ENCODE assay signal across 19 cellular contexts in the genomic region with DNA sequence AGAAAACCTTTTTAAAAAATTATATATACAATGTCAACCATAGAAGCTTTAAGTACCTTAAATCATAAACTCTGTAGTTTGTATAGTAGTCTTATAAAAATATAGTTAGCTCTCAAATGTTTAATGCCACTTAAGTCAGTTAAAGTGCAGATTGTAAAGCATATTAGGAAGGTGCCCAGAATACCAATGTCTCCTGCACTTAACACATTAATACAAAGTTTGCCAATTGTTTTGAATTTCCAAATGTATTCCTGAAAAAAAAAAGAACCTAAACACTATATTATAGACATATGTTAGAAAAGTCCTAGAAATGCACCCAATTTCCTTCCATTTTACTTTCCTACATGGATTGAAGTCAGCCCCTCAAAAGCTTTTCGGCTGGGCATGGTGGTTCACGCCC. TPM values are rescaled to one million over a fixed set of nuclear protein-coding genes. Genes with fewer than 3 reads are reported as not detected.
DNase-seq lines count a peak whose midpoint lies in the region; ATAC-seq, FAIRE-seq and TF ChIP-seq lines count a peak whose summit lies in the region.
"Had no signal": no experiment of that assay in that cellular context is flagged by ENCODE, and none has a peak within 500 bp of the region (broad histone marks: within the 10 kb centered on the region; RNA-seq: fewer than 3 reads in every experiment).

No MANE protein-coding gene starts in this region.

- H3K4me3 Mint-ChIP-seq in stimulated activated effector memory CD8-positive, alpha-beta T cell treated with anti-CD3 and anti-CD28 coated beads, Interleukin-12 subunit alpha, Interleukin-12 subunit beta, amount 100 ng/mL, for 72 hours: no peak overlapping the region
- H3K4me3 Mint-ChIP-seq in CD8-positive, alpha-beta memory T cell: no peak overlapping the region
- H3K4me3 Mint-ChIP-seq: CD4-positive, alpha-beta T cell had no signal

- POLR2A ChIA-PET in CD8-positive, alpha-beta memory T cell (lab: Charles Lee): no interaction called here

- TF ChIP-seq CTCF in bronchial epithelial cell (IDR thresholded peaks at IDR 0.05; ENCODE audit: insufficient read depth, low read length, severe bottlenecking): no peak

- CTCF ChIA-PET in CD8-positive, alpha-beta memory T cell (lab: Charles Lee): no interaction called here

- FAIRE-seq in A204.1 (lab: Jason Lieb, UNC): peak; percentile 55
- no peak for FAIRE-seq in bronchial epithelial cell (lab: Jason Lieb, UNC)
- FAIRE-seq: GM12878 had no signal

- no peaks in the 10 kb centered on the region for H3K9me3 Mint-ChIP-seq in stimulated activated effector memory CD8-positive, alpha-beta T cell treated with anti-CD3 and anti-CD28 coated beads, Interleukin-12 subunit alpha, Interleukin-12 subunit beta, amount 100 ng/mL, for 72 hours
- no peaks in the 10 kb centered on the region for H3K9me3 Mint-ChIP-seq in CD8-positive, alpha-beta memory T cell
- H3K9me3 Mint-ChIP-seq: CD4-positive, alpha-beta T cell had no signal

- H3K27me3 Mint-ChIP-seq in CD8-positive, alpha-beta memory T cell: peaks cover 2 to 5% of the 10 kb centered on the region in 2 donors

- H3K36me3 ChIP-seq in bronchial epithelial cell (ENCODE audit: control insufficient read depth, insufficient read depth, low read length): peaks cover 3% of the 10 kb centered on the region
- H3K36me3 ChIP-seq in CD8-positive, alpha-beta memory T cell (ENCODE audit: insufficient read depth, low read length): no peaks in the 10 kb centered on the region
- H3K36me3 ChIP-seq: BE2C had no signal

- peak overlapping the region; percentile 65 for H3K27ac ChIP-seq in epithelial cell of prostate
- no peak overlapping the region for H3K27ac ChIP-seq in CD8-positive, alpha-beta memory T cell (ENCODE audit: low read depth, low read length)
- H3K27ac ChIP-seq: C4-2B, GM23248 had no signal

- H3K27ac Mint-ChIP-seq in stimulated activated effector memory CD8-positive, alpha-beta T cell treated with anti-CD3 and anti-CD28 coated beads, Interleukin-12 subunit alpha, Interleukin-12 subunit beta, amount 100 ng/mL, for 72 hours: no peak overlapping the region
- H3K27ac Mint-ChIP-seq in CD8-positive, alpha-beta memory T cell: no peak overlapping the region
- H3K27ac Mint-ChIP-seq: CD4-positive, alpha-beta T cell had no signal

- H3K4me1 ChIP-seq in CD8-positive, alpha-beta memory T cell (ENCODE audit: insufficient read depth, low read length): no peaks in the 10 kb centered on the region
- H3K4me1 ChIP-seq: BE2C had no signal

- no peaks in the 10 kb centered on the region for H3K4me1 Mint-ChIP-seq in stimulated activated effector memory CD8-positive, alpha-beta T cell treated with anti-CD3 and anti-CD28 coated beads, Interleukin-12 subunit alpha, Interleukin-12 subunit beta, amount 100 ng/mL, for 72 hours
- H3K4me1 Mint-ChIP-seq in CD8-positive, alpha-beta memory T cell: no peaks in the 10 kb centered on the region

- no peaks in the 10 kb centered on the region for H3K27me3 ChIP-seq in bronchial epithelial cell (ENCODE audit: control insufficient read depth, insufficient read depth, low read length)
- no peaks in the 10 kb centered on the region for H3K27me3 ChIP-seq in CD8-positive, alpha-beta memory T cell (ENCODE audit: insufficient read depth, low read length, poor library complexity, severe bottlenecking)
- H3K27me3 ChIP-seq: BE2C had no signal

- H3K4me3 ChIP-seq in bronchial epithelial cell (ENCODE audit: low read depth, low read length): no peak overlapping the region
- no peak overlapping the region for H3K4me3 ChIP-seq in CD8-positive, alpha-beta memory T cell (ENCODE audit: low read length)
- H3K4me3 ChIP-seq: GM12878, GM23248, HAP-1 had no signal

- DNase-seq in HCEC 1CT (peak; percentile 1), bronchial epithelial cell (ENCODE audit: low read depth) (peak; percentile 60), epithelial cell of prostate (ENCODE audit: low read depth, low spot score) (no peak), mucosa of gallbladder (ENCODE audit: low spot score) (no peak)
- no peak for DNase-seq in stimulated activated effector memory CD8-positive, alpha-beta T cell treated with anti-CD3 and anti-CD28 coated beads, Interleukin-12 subunit alpha, Interleukin-12 subunit beta, amount 100 ng/mL, for 72 hours (ENCODE audit: low spot score in 2 of 2)
- DNase-seq in CD8-positive, alpha-beta memory T cell: no peak
- DNase-seq: ACHN; BE2C; CD4-positive, alpha-beta T cell; DMS 273 treated with DMSO at 0.1 percent for 48 hours; DMS53; DND-41; EL; GM23248 had no signal

- H3K9me3 ChIP-seq in CD8-positive, alpha-beta memory T cell (ENCODE audit: low read length): no peaks in the 10 kb centered on the region
- H3K9me3 ChIP-seq: BE2C, HAP-1 had no signal

- H3K36me3 Mint-ChIP-seq in stimulated activated effector memory CD8-positive, alpha-beta T cell treated with anti-CD3 and anti-CD28 coated beads, Interleukin-12 subunit alpha, Interleukin-12 subunit beta, amount 100 ng/mL, for 72 hours: no peaks in the 10 kb centered on the region
- no peaks in the 10 kb centered on the region for H3K36me3 Mint-ChIP-seq in CD8-positive, alpha-beta memory T cell

- ATAC-seq in stimulated activated effector memory CD8-positive, alpha-beta T cell treated with anti-CD3 and anti-CD28 coated beads, Interleukin-12 subunit alpha, Interleukin-12 subunit beta, amount 100 ng/mL, for 72 hours: no peak
- ATAC-seq in GM21576 (IDR thresholded peaks at IDR 0.05; ENCODE audit: unreplicated experiment): no peak
- ATAC-seq: GM12878 had no signal

RNA-seq across cellular contexts. Expression of gene F3, which starts 12.1 kb away (rescaled TPM):
- total RNA-seq in bronchial epithelial cell (326 and 618 TPM in 2 replicates), mucosa of gallbladder (26.0 TPM)
- total RNA-seq in CD8-positive, alpha-beta memory T cell: under 1 TPM; 0.11 to 0.16 TPM
- polyA plus RNA-seq in CD8-positive, alpha-beta memory T cell: not detected
- total RNA-seq: CD4-positive, alpha-beta T cell had no signal

Comparison
In these comparisons a context has a peak if more than half of its experiments do, and no peak if none do; other contexts are left out.
1. DNase-seq: peak in HCEC 1CT (single experiment) and bronchial epithelial cell (single experiment); none in epithelial cell of prostate (single experiment), mucosa of gallbladder (single experiment), stimulated activated effector memory CD8-positive, alpha-beta T cell treated with anti-CD3 and anti-CD28 coated beads, Interleukin-12 subunit alpha, Interleukin-12 subunit beta, amount 100 ng/mL, for 72 hours (0 of 2) and CD8-positive, alpha-beta memory T cell (0 of 5).
2. RNA of gene F3, which starts 12.1 kb away (total RNA-seq): 326 to 618 TPM in bronchial epithelial cell and 26.0 TPM in mucosa of gallbladder (single experiment); 0.11 to 0.16 TPM in CD8-positive, alpha-beta memory T cell; every median in the first group is over 10 times any median in the second.